ENCODE assay signal across 26 cellular contexts in genomic region chr1:45097944-45098343, GRCh38.
A peak's percentile ranks its signal among the peaks of the same experiment; 100 is the strongest.
DNase-seq lines count a peak whose midpoint lies in the region; FAIRE-seq and TF ChIP-seq lines count a peak whose summit lies in the region.
"Had no signal": no experiment of that assay in that cellular context is flagged by ENCODE, and none has a peak within 500 bp of the region (broad histone marks: within the 10 kb centered on the region; RNA-seq: fewer than 3 reads in every experiment).

No MANE protein-coding gene starts in this region.

- no peak overlapping the region for H3K56ac ChIP-seq in H1 (replicated peaks; ENCODE audit: insufficient read length, low read depth, low read length)

- H3K4ac ChIP-seq in H1 (replicated peaks; ENCODE audit: insufficient read length, low read depth, low read length) = no peak overlapping the region

- no peaks in the 10 kb centered on the region for H3K36me3 Mint-ChIP-seq in MCF 10A (ENCODE audit: insufficient read depth, unreplicated experiment)
- H3K36me3 Mint-ChIP-seq: CD8-positive, alpha-beta T cell had no signal

- no peak overlapping the region for H4K5ac ChIP-seq in H1 (ENCODE audit: insufficient read length, low read depth, low read length)

- no peak overlapping the region for H2AK5ac ChIP-seq in H1 (ENCODE audit: low read depth, low read length)

- no peak overlapping the region for H3K14ac ChIP-seq in H1 (ENCODE audit: insufficient read length)

- H3K27ac ChIP-seq in breast epithelium (no peak overlapping the region), H1 (ENCODE audit: low read depth, low read length) (no peak overlapping the region)
- H3K27ac ChIP-seq: 22Rv1, coronary artery, PC-9, transverse colon had no signal

- no peak overlapping the region for H2BK12ac ChIP-seq in H1 (ENCODE audit: low read depth, low read length)

- H2BK15ac ChIP-seq in H1 (ENCODE audit: low read length) = no peak overlapping the region

- H2BK20ac ChIP-seq in H1 (ENCODE audit: low read length) = no peak overlapping the region

- H3K23ac ChIP-seq in H1 (ENCODE audit: insufficient read length) = no peak overlapping the region

- H3K27me3 ChIP-seq in breast epithelium (no peaks in the 10 kb centered on the region), H1 (replicated peaks in 1 of 4; ENCODE audit: control insufficient read depth in 3 of 4, extremely low read depth in 1 of 4, insufficient read depth in 3 of 4, low read length in 3 of 4) (no peaks in the 10 kb centered on the region)
- H3K27me3 ChIP-seq: transverse colon had no signal

- DNase-seq in MCF 10A (ENCODE audit: unreplicated experiment) (peak; percentile 18), breast epithelium (ENCODE audit: low spot score in 2 of 2) (no peak), RPMI7951 (ENCODE audit: low read depth) (peak; percentile 53), H1 (ENCODE audit: low read depth in 1 of 2, low spot score in 2 of 2) (no peak), NCI-H526 treated with DMSO at 0.1 percent for 48 hours (lab: John Stamatoyannopoulos, UW) (no peak), OCI-M2 (lab: John Stamatoyannopoulos, UW; ENCODE audit: unreplicated experiment) (no peak), KBM-7 (no peak)
- no peak for DNase-seq in stimulated activated CD8-positive, alpha-beta memory T cell treated with anti-CD3 and anti-CD28 coated beads, Interleukin-4, amount 100 ng/mL, for 48 hours
- DNase-seq: activated CD4-positive, alpha-beta T cell treated with anti-CD3 and anti-CD28 coated beads for 48 hours; activated naive CD4-positive, alpha-beta T cell treated with anti-CD3 and anti-CD28 coated beads for 36 hours; activated T-cell treated with anti-CD3 and anti-CD28 coated beads, Interleukin-2, amount 50 U/mL, for 4 hours; amniotic stem cell; CD8-positive, alpha-beta T cell; H7; NCI-H1105 treated with DMSO at 0.1 percent for 48 hours; NCI-H2029; NCI-H226; PC-9; transverse colon had no signal

- H3K79me1 ChIP-seq in H1 (ENCODE audit: low read depth, low read length) = no peaks in the 10 kb centered on the region

- no peak overlapping the region for H3K18ac ChIP-seq in H1 (ENCODE audit: extremely low read depth, low read length)

- H3K4me3 ChIP-seq in breast epithelium = no peak overlapping the region
- no peak overlapping the region for H3K4me3 ChIP-seq in H1 (ENCODE audit: extremely low read depth in 1 of 4, insufficient read depth in 2 of 4, low read depth in 3 of 4, low read length in 4 of 4)
- H3K4me3 ChIP-seq: coronary artery, lung, PC-9, transverse colon had no signal

- H3K23me2 ChIP-seq in H1 (ENCODE audit: low read depth, low read length) = no peaks in the 10 kb centered on the region

- TF ChIP-seq RAD21 in H1 (IDR thresholded peaks at IDR 0.05 in 1 of 2, conservative IDR thresholded peaks at IDR 0.05 in 1 of 2; ENCODE audit: low read depth in 2 of 2, low read length in 2 of 2) = no peak

- H2BK5ac ChIP-seq in H1 (ENCODE audit: low read depth, low read length) = no peak overlapping the region

- H3K79me2 ChIP-seq in H1 (ENCODE audit: control insufficient read depth in 1 of 2, insufficient read depth in 2 of 2, low read length in 2 of 2) = no peaks in the 10 kb centered on the region

- H3K4me2 ChIP-seq in H1 (ENCODE audit: insufficient read depth in 1 of 2, low read depth in 2 of 2, low read length in 2 of 2) = no peak overlapping the region
- H3K4me2 ChIP-seq: PC-9 had no signal

- H4K20me1 ChIP-seq in H1 (replicated peaks in 1 of 2; ENCODE audit: control insufficient read depth in 1 of 2, insufficient read depth in 2 of 2, low read length in 2 of 2) = no peaks in the 10 kb centered on the region

- H3K4me3 Mint-ChIP-seq in MCF 10A (ENCODE audit: unreplicated experiment) = no peak overlapping the region
- H3K4me3 Mint-ChIP-seq: activated naive CD4-positive, alpha-beta T cell treated with anti-CD3 and anti-CD28 coated beads for 36 hours; activated T-cell treated with anti-CD3 and anti-CD28 coated beads, Interleukin-2, amount 50 U/mL, for 4 hours; CD8-positive, alpha-beta T cell; T-helper 1 cell treated with Interleukin-12 subunit alpha and Interleukin-12 subunit beta and Interleukin-4 antibody, amounts not matched to agents 30 μg/mL and 1 μg/mL, for 36 hours had no signal

- intact Hi-C loops in MCF 10A (cut with micrococcal nuclease) (no loop called here), breast epithelium (cut with DNase I; ENCODE audit: low total_unique reads) (no loop called here)

- H3K4me1 ChIP-seq in breast epithelium (no peaks in the 10 kb centered on the region), H1 (replicated peaks in 1 of 4; ENCODE audit: control insufficient read depth in 3 of 4, insufficient read depth in 4 of 4, low read length in 3 of 4) (no peaks in the 10 kb centered on the region)

- H3K27ac Mint-ChIP-seq in MCF 10A (ENCODE audit: low read depth, unreplicated experiment) = no peak overlapping the region
- H3K27ac Mint-ChIP-seq: activated naive CD4-positive, alpha-beta T cell treated with anti-CD3 and anti-CD28 coated beads for 36 hours; CD8-positive, alpha-beta T cell; progenitor cell of endocrine pancreas; T-helper 1 cell treated with Interleukin-12 subunit alpha and Interleukin-12 subunit beta and Interleukin-4 antibody, amounts not matched to agents 30 μg/mL and 1 μg/mL, for 36 hours had no signal

- no peaks in the 10 kb centered on the region for H3K4me1 Mint-ChIP-seq in MCF 10A (ENCODE audit: insufficient read depth, unreplicated experiment)

- H3K36me3 ChIP-seq in breast epithelium (no peaks in the 10 kb centered on the region), H1 (ENCODE audit: control insufficient read depth in 2 of 4, insufficient read depth in 4 of 4, low read length in 3 of 4) (no peaks in the 10 kb centered on the region)
- H3K36me3 ChIP-seq: transverse colon had no signal

- TF ChIP-seq CTCF in MCF 10A (IDR thresholded peaks at IDR 0.05; ENCODE audit: unreplicated experiment) = no peak
- no peak for TF ChIP-seq CTCF in breast epithelium (IDR thresholded peaks at IDR 0.05)
- TF ChIP-seq CTCF in H1 (IDR thresholded peaks at IDR 0.05; ENCODE audit: control extremely low read depth in 1 of 3, insufficient read depth in 1 of 3, low read depth in 1 of 3, low read length in 3 of 3) = no peak

- TF ChIP-seq EP300 in H1 (IDR thresholded peaks at IDR 0.05; ENCODE audit: borderline replicate concordance in 1 of 2, low read depth in 2 of 2, low read length in 2 of 2) = no peak

- no peak overlapping the region for H3K9ac ChIP-seq in H1 (replicated peaks in 1 of 4; ENCODE audit: extremely low read depth in 1 of 4, low read depth in 3 of 4, low read length in 3 of 4)

- CTCF ChIA-PET in MCF 10A (lab: Yijun Ruan, JAX) (no interaction called here), H1 (lab: Charles Lee; ENCODE audit: partially characterized antibody) (no interaction called here)

- WGBS in H1 (ENCODE audit: extremely low coverage in 1 of 2, insufficient coverage in 1 of 2, insufficient read length in 1 of 2, insufficient replicate concordance in 2 of 2, low coverage in 1 of 2, low lambda C conversion rate in 2 of 2, missing lambda C conversion rate in 1 of 2), 2 experiments = 100% methylated on average over 1 of the region's 1 CpG; no CpG with 5 or more reads in 1 of the 2 experiments

- BruUV-seq in MCF 10A (replicated peaks; lab: Mats Ljungman, UMichigan) = no TSS peak

- H3K9me3 Mint-ChIP-seq in MCF 10A (ENCODE audit: unreplicated experiment) = no peaks in the 10 kb centered on the region
- H3K9me3 Mint-ChIP-seq: activated naive CD4-positive, alpha-beta T cell treated with anti-CD3 and anti-CD28 coated beads for 36 hours; activated T-cell treated with anti-CD3 and anti-CD28 coated beads, Interleukin-2, amount 50 U/mL, for 4 hours; CD8-positive, alpha-beta T cell; T-helper 1 cell treated with Interleukin-12 subunit alpha and Interleukin-12 subunit beta and Interleukin-4 antibody, amounts not matched to agents 30 μg/mL and 1 μg/mL, for 36 hours had no signal

- H2AFZ ChIP-seq in H1 (ENCODE audit: low read length) = no peak overlapping the region
- H2AFZ ChIP-seq: PC-9 had no signal

- H3K27me3 Mint-ChIP-seq in MCF 10A (ENCODE audit: insufficient read depth, unreplicated experiment) = peaks cover 37% of the 10 kb centered on the region
- H3K27me3 Mint-ChIP-seq: progenitor cell of endocrine pancreas had no signal

- in situ Hi-C loops in KBM-7 (cut with MboI; ENCODE audit: low pct_unique_long_range_greater_than_20kb, low sequenced_read_pairs) = no loop called here

- H2BK120ac ChIP-seq in H1 (replicated peaks; ENCODE audit: low read depth, low read length) = no peak overlapping the region

- no peak overlapping the region for H4K8ac ChIP-seq in H1 (ENCODE audit: extremely low read depth, insufficient read depth, low read length)

- no peaks in the 10 kb centered on the region for H3K9me3 ChIP-seq in breast epithelium
- no peaks in the 10 kb centered on the region for H3K9me3 ChIP-seq in H1 (ENCODE audit: insufficient read depth in 2 of 2, low read depth in 1 of 2, low read length in 1 of 2)
- H3K9me3 ChIP-seq: transverse colon had no signal

- TF ChIP-seq POLR2A in breast epithelium (IDR thresholded peaks at IDR 0.05) (no peak), H1 (IDR thresholded peaks at IDR 0.05; ENCODE audit: control extremely low read depth in 1 of 2, low read depth in 2 of 2, low read length in 2 of 2) (no peak)

- H4K91ac ChIP-seq in H1 (replicated peaks; ENCODE audit: insufficient read length, low read length) = no peak overlapping the region

- FAIRE-seq in H1 (lab: Jason Lieb, UNC) = no peak
- FAIRE-seq: GM18507, keratinocyte had no signal

- POLR2A ChIA-PET in MCF 10A (lab: Yijun Ruan, JAX) = no interaction called here
- POLR2A ChIA-PET in H1 (lab: Charles Lee; ENCODE audit: partially characterized antibody) = no interaction called here

TF ChIP-seq in H1, 55 proteins besides CTCF, POLR2A, EP300 and RAD21 (continues in another document):
- TF ChIP-seq MAFK (IDR thresholded peaks at IDR 0.05; ENCODE audit: low read depth, low read length) (0 out of 2 replicates have a peak, but pooled peaks have one; percentile 48), CHD1 (IDR thresholded peaks at IDR 0.05; ENCODE audit: low read depth, low read length) (no peak), BCL11A (IDR thresholded peaks at IDR 0.05; ENCODE audit: low read depth in 2 of 2, low read length in 2 of 2) (no peak)

Comparison
In these comparisons a context has a peak if more than half of its experiments do, and no peak if none do; other contexts are left out.
1. DNase-seq: peak in MCF 10A (single experiment) and RPMI7951 (single experiment); none in breast epithelium (0 of 2), H1 (0 of 2), NCI-H526 treated with DMSO at 0.1 percent for 48 hours (single experiment), OCI-M2 (single experiment), KBM-7 (single experiment) and stimulated activated CD8-positive, alpha-beta memory T cell treated with anti-CD3 and anti-CD28 coated beads, Interleukin-4, amount 100 ng/mL, for 48 hours (single experiment).